In genomic region chr17:75067856-75068255, GRCh38 we compare ENCODE assay signal across 13 cellular contexts.
DNase-seq lines count a peak whose midpoint lies in the region; ATAC-seq, FAIRE-seq and TF ChIP-seq lines count a peak whose summit lies in the region.
"Had no signal": no experiment of that assay in that cellular context is flagged by ENCODE, and none has a peak within 500 bp of the region (broad histone marks: within the 10 kb centered on the region; RNA-seq: fewer than 3 reads in every experiment).

No MANE protein-coding gene starts in this region.

- no peaks in the 10 kb centered on the region for H3K27me3 ChIP-seq in RWPE2 (ENCODE audit: insufficient read depth, poor library complexity, severe bottlenecking)

- TF ChIP-seq CTCF in RWPE2 (IDR thresholded peaks at IDR 0.05; ENCODE audit: poor library complexity, severe bottlenecking) (no peak), GM13976 (IDR thresholded peaks at IDR 0.05; ENCODE audit: borderline replicate concordance, control extremely low read depth, extremely low read depth, insufficient read depth, missing control alignments) (no peak)

- in situ Hi-C loops in GM13976 (cut with MboI; ENCODE audit: low sequenced_read_pairs, unreplicated experiment): no loop called here

- H3K4me1 ChIP-seq in RWPE2 (ENCODE audit: insufficient read depth, poor library complexity, severe bottlenecking): no peaks in the 10 kb centered on the region

- no peak for FAIRE-seq in GM19239 (lab: Jason Lieb, UNC)

- no peaks in the 10 kb centered on the region for H3K9me3 ChIP-seq in RWPE2 (ENCODE audit: severe bottlenecking)

- H3K4me3 ChIP-seq in RWPE2 (ENCODE audit: severe bottlenecking): no peak overlapping the region

- peaks cover 16% of the 10 kb centered on the region for H3K36me3 ChIP-seq in RWPE2 (ENCODE audit: low read depth)

- ATAC-seq in RWPE2 (ENCODE audit: low read depth): peak; percentile 47; the same call in 2 of the 3 replicates
- no peak for ATAC-seq in GM19035 (IDR thresholded peaks at IDR 0.05; ENCODE audit: unreplicated experiment)

- H3K27ac ChIP-seq in RWPE2 (ENCODE audit: poor library complexity, severe bottlenecking): no peak overlapping the region
- H3K27ac ChIP-seq: C4-2B had no signal

- peak; percentile 36 for DNase-seq in stimulated activated CD4-positive, alpha-beta T cell treated with anti-CD3 and anti-CD28 coated beads, Interleukin-15, amount 100 ng/mL, for 24 hours
- no peak for DNase-seq in stimulated activated CD4-positive, alpha-beta T cell treated with anti-CD3 and anti-CD28 coated beads, Interleukin-2, amount 100 ng/mL, for 24 hours
- DNase-seq in RWPE2 (ENCODE audit: low spot score) (no peak), astrocyte of the hippocampus (ENCODE audit: low read depth, low spot score) (peak; percentile 53), GM13976 (ENCODE audit: low spot score) (no peak), GM19239 (ENCODE audit: insufficient read length, low spot score) (no peak), OCI-M2 (lab: John Stamatoyannopoulos, UW; ENCODE audit: unreplicated experiment) (no peak)
- DNase-seq: activated CD8-positive, alpha-beta memory T cell treated with anti-CD3 and anti-CD28 coated beads, Interleukin-2, amount 50 U/mL, for 48 hours; caudate nucleus; NCI-H526 treated with DMSO at 0.1 percent for 48 hours; retina had no signal

Comparison
In these comparisons a context has a peak if more than half of its experiments do, and no peak if none do; other contexts are left out.
1. DNase-seq: peak in stimulated activated CD4-positive, alpha-beta T cell treated with anti-CD3 and anti-CD28 coated beads, Interleukin-15, amount 100 ng/mL, for 24 hours (single experiment) and astrocyte of the hippocampus (single experiment); none in stimulated activated CD4-positive, alpha-beta T cell treated with anti-CD3 and anti-CD28 coated beads, Interleukin-2, amount 100 ng/mL, for 24 hours (0 of 2), RWPE2 (single experiment), GM13976 (single experiment), GM19239 (single experiment) and OCI-M2 (single experiment).